In the genomic region with DNA sequence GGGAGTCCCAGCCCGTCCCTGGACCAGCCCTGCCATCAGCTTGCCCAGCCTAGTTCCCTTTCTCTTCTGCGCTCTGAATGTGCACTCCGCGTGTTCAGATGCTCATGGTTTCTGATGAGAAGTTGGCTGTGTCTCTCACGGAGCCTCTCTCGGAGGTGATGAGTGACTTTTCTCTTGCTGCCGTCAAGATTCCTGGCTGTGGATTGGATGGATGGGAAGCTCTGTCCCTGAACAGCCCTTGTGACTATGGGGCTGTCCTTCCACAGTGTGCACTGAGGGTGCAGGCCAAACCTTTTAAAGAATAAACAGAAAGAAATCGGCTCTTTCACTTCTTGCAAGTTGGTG, we compare ENCODE assay signal across 2 cellular contexts.
TF ChIP-seq lines count a peak whose summit lies in the region.

No MANE protein-coding gene starts in this region.

TF ChIP-seq in A549, 52 proteins besides CTCF, POLR2A, EP300 and RAD21:
- TF ChIP-seq TP53 (CRISPR knock-in tag; IDR thresholded peaks at IDR 0.05), result no peak
- no peak for TF ChIP-seq SREBF2 (IDR thresholded peaks at IDR 0.05)
- TF ChIP-seq CBX8 (IDR thresholded peaks at IDR 0.05), result no peak
- no peak for TF ChIP-seq FOSB (CRISPR knock-in tag; IDR thresholded peaks at IDR 0.05)
- no peak for TF ChIP-seq ZSCAN20 (CRISPR knock-in tag; IDR thresholded peaks at IDR 0.05)
- no peak for TF ChIP-seq TFCP2L1 (CRISPR knock-in tag; IDR thresholded peaks at IDR 0.05)
- no peak for TF ChIP-seq BHLHE40 (IDR thresholded peaks at IDR 0.05; ENCODE audit: low read depth, low read length)
- TF ChIP-seq NFE2L2 (conservative IDR thresholded peaks at IDR 0.05; ENCODE audit: low read length), result no peak
- TF ChIP-seq NPAS2 (CRISPR knock-in tag; IDR thresholded peaks at IDR 0.05; ENCODE audit: borderline replicate concordance), result no peak
- TF ChIP-seq POLR2AphosphoS2 (conservative IDR thresholded peaks at IDR 0.05; ENCODE audit: low read length), result no peak
- no peak for TF ChIP-seq ESRRA (IDR thresholded peaks at IDR 0.05; ENCODE audit: borderline replicate concordance, low read length)
- no peak for TF ChIP-seq CHD4 (IDR thresholded peaks at IDR 0.05; ENCODE audit: borderline replicate concordance)
- no peak for TF ChIP-seq HOXB13 (CRISPR knock-in tag; IDR thresholded peaks at IDR 0.05; ENCODE audit: low read depth)
- no peak for TF ChIP-seq CBX2 (IDR thresholded peaks at IDR 0.05; ENCODE audit: borderline replicate concordance, low read depth)
- no peak for TF ChIP-seq RNF2 (IDR thresholded peaks at IDR 0.05; ENCODE audit: borderline replicate concordance, low read depth)
- TF ChIP-seq RCOR1 (IDR thresholded peaks at IDR 0.05; ENCODE audit: low read depth, low read length), result no peak
- TF ChIP-seq ZFP36 (IDR thresholded peaks at IDR 0.05; ENCODE audit: borderline replicate concordance, partially characterized antibody), result no peak

TF ChIP-seq in K562, 482 proteins besides CTCF, POLR2A, EP300 and RAD21:
- TF ChIP-seq MEIS2 (IDR thresholded peaks at IDR 0.05; ENCODE audit: partially characterized antibody) (peak; percentile 26), ARID2 (IDR thresholded peaks at IDR 0.05) (no peak)
